ENCODE assay signal across 1 cellular context in genomic region chr14:32939254-32940065, GRCh38.
TF ChIP-seq lines count a peak whose summit lies in the region.

No MANE protein-coding gene starts in this region.

TF ChIP-seq in WTC11, 78 proteins besides CTCF, POLR2A, EP300 and RAD21 (continued from another document):
- TF ChIP-seq NR2C2 (CRISPR knock-in tag; IDR thresholded peaks at IDR 0.05) (no peak), FOXP1 (CRISPR knock-in tag; IDR thresholded peaks at IDR 0.05; ENCODE audit: borderline replicate concordance) (no peak; the same call in 1 of the 2 replicates), ZNF281 (CRISPR knock-in tag; IDR thresholded peaks at IDR 0.05) (no peak), ETV6 (CRISPR knock-in tag; IDR thresholded peaks at IDR 0.05) (no peak), IRF1 (CRISPR knock-in tag; IDR thresholded peaks at IDR 0.05) (no peak), KAT7 (CRISPR knock-in tag; IDR thresholded peaks at IDR 0.05; ENCODE audit: borderline replicate concordance) (no peak), ZBTB21 (CRISPR knock-in tag; IDR thresholded peaks at IDR 0.05; ENCODE audit: borderline replicate concordance) (no peak), HMGXB4 (CRISPR knock-in tag; IDR thresholded peaks at IDR 0.05) (peak; percentile 66; the same call in 1 of the 2 replicates), ZNF532 (CRISPR knock-in tag; IDR thresholded peaks at IDR 0.05; ENCODE audit: borderline replicate concordance) (no peak), RELA (CRISPR knock-in tag; IDR thresholded peaks at IDR 0.05; ENCODE audit: borderline replicate concordance) (no peak), SOX15 (CRISPR knock-in tag; IDR thresholded peaks at IDR 0.05) (no peak), ELF4 (CRISPR knock-in tag; IDR thresholded peaks at IDR 0.05; ENCODE audit: low read depth) (no peak), FOXP4 (CRISPR knock-in tag; IDR thresholded peaks at IDR 0.05) (no peak), SMAD3 (CRISPR knock-in tag; IDR thresholded peaks at IDR 0.05; ENCODE audit: borderline replicate concordance) (no peak), E2F5 (CRISPR knock-in tag; IDR thresholded peaks at IDR 0.05) (0 out of 2 replicates have a peak, but pooled peaks have one; percentile 62), ZBTB43 (CRISPR knock-in tag; IDR thresholded peaks at IDR 0.05) (0 out of 2 replicates have a peak, but pooled peaks have one; percentile 47), CREB1 (CRISPR knock-in tag; IDR thresholded peaks at IDR 0.05) (no peak), RORB (CRISPR knock-in tag; IDR thresholded peaks at IDR 0.05) (no peak), USF1 (CRISPR knock-in tag; IDR thresholded peaks at IDR 0.05) (no peak), OVOL2 (CRISPR knock-in tag; IDR thresholded peaks at IDR 0.05; ENCODE audit: borderline replicate concordance) (no peak), ZNF423 (CRISPR knock-in tag; IDR thresholded peaks at IDR 0.05) (no peak), MXD4 (CRISPR knock-in tag; IDR thresholded peaks at IDR 0.05; ENCODE audit: borderline replicate concordance) (no peak), ZNF416 (CRISPR knock-in tag; IDR thresholded peaks at IDR 0.05) (no peak), ESRRA (CRISPR knock-in tag; IDR thresholded peaks at IDR 0.05; ENCODE audit: borderline replicate concordance) (no peak), ZNF263 (CRISPR knock-in tag; IDR thresholded peaks at IDR 0.05; ENCODE audit: low read depth) (peak; percentile 33; the same call in 1 of the 2 replicates), MYBL2 (CRISPR knock-in tag; IDR thresholded peaks at IDR 0.05) (0 out of 2 replicates have a peak, but pooled peaks have one; percentile 33), MAX (CRISPR knock-in tag; IDR thresholded peaks at IDR 0.05) (no peak), SP1 (CRISPR knock-in tag; conservative IDR thresholded peaks at IDR 0.05) (peak; percentile 38; the same call in 1 of the 2 replicates), ARID4B (CRISPR knock-in tag; IDR thresholded peaks at IDR 0.05; ENCODE audit: borderline replicate concordance) (no peak), NFYB (CRISPR knock-in tag; conservative IDR thresholded peaks at IDR 0.05; ENCODE audit: low read depth) (no peak)
